In the genomic region with DNA sequence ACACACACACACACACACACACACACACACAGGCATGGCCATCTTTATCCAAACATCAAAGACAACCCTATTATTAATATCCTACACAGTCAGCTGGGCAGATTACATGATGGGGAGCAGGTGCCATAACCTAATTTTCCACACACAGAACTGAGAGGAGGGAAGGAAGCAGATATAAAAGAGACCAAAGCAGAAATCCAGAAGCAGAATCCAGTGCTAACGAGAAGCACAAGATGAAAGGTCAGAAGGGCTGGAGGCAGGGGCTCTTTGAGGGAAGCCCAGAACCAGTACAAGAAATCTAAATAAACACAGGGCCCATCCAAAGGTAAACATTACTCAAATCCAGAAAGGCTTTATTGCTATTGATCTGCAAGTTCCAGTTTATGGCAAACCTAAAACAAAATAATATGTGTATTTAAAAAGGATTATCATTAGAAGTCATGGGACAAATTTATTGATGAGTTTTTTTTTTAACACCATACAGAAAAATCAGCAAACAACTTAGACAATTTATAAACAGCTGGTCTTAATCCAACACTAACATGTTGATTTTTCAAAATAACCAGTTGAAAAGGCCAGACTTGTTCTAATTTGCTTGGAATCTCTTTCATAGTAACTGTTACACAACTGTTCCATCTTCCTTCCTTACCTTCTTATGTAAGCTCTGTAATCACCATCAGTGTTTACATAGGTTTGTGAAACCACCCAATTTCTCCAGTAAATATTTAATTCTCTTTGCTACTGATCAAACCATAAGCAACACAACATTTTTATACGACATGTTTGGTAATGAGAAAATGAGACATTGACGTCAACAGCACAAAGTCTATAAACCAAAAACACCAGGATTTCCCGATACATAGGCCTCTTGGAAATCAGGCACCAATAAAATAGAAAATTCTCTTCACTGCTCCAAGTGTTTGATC, we compare ENCODE assay signal across 1 cellular context.
A peak's percentile ranks its signal among the peaks of the same experiment; 100 is the strongest.
TF ChIP-seq lines count a peak whose summit lies in the region.

No MANE protein-coding gene starts in this region.

TF ChIP-seq in HepG2, 621 proteins besides CTCF, POLR2A, EP300 and RAD21 (continued from another document and continues in another):
- TF ChIP-seq ZSCAN30 (CRISPR knock-in tag; IDR thresholded peaks at IDR 0.05) = no peak
- no peak for TF ChIP-seq SCMH1 (CRISPR knock-in tag; IDR thresholded peaks at IDR 0.05; ENCODE audit: borderline replicate concordance)
- no peak for TF ChIP-seq ZBTB33 (CRISPR knock-in tag; IDR thresholded peaks at IDR 0.05)
- TF ChIP-seq ZNF335 (CRISPR knock-in tag; IDR thresholded peaks at IDR 0.05) = no peak
- TF ChIP-seq, protein P1, sequence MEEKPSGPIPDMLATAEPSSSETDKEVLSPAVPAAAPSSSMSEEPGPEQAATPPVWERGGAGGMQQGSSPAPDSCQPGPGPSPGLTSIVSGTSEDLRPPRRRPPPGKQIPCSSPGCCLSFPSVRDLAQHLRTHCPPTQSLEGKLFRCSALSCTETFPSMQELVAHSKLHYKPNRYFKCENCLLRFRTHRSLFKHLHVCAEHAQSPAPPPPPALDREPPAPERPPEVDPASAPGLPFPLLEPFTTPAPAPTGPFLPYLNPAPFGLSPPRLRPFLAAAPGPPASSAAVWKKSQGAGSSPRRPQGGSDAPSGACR (CRISPR knock-in tag; IDR thresholded peaks at IDR 0.05) = no peak
- peak; percentile 26; the same call in 1 of the 2 replicates for TF ChIP-seq ZFY (CRISPR knock-in tag; IDR thresholded peaks at IDR 0.05)
- peak; percentile 83 for TF ChIP-seq ZBTB25 (CRISPR knock-in tag; IDR thresholded peaks at IDR 0.05)
- TF ChIP-seq NFE2L2 (IDR thresholded peaks at IDR 0.05; ENCODE audit: low read length) = no peak
- peak; percentile 75; the same call in 1 of the 2 replicates for TF ChIP-seq ZNF234 (CRISPR knock-in tag; conservative IDR thresholded peaks at IDR 0.05)
- TF ChIP-seq KAT8 (CRISPR knock-in tag; IDR thresholded peaks at IDR 0.05) = peak; percentile 84
- no peak for TF ChIP-seq IRF9 (CRISPR knock-in tag; IDR thresholded peaks at IDR 0.05; ENCODE audit: borderline replicate concordance)
- TF ChIP-seq HNRNPL (IDR thresholded peaks at IDR 0.05; ENCODE audit: low read depth, low read length) = no peak
- TF ChIP-seq ZNF263 (CRISPR knock-in tag; IDR thresholded peaks at IDR 0.05) = no peak
- TF ChIP-seq DMTF1 (CRISPR knock-in tag; IDR thresholded peaks at IDR 0.05) = no peak
- TF ChIP-seq, protein P2, sequence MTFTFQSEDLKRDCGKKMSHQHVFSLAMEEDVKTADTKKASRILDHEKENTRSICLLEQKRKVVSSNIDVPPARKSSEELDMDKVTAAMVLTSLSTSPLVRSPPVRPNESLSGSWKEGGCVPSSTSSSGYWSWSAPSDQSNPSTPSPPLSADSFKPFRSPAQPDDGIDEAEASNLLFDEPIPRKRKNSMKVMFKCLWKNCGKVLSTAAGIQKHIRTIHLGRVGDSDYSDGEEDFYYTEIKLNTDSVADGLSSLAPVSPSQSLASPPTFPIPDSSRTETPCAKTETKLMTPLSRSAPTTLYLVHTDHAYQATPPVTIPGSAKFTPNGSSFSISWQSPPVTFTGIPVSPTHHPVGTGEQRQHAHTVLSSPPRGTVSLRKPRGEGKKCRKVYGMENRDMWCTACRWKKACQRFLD (CRISPR knock-in tag; IDR thresholded peaks at IDR 0.05; ENCODE audit: borderline replicate concordance) = no peak; the same call in 1 of the 2 replicates
- no peak for TF ChIP-seq ZNF225 (CRISPR knock-in tag; IDR thresholded peaks at IDR 0.05)
- TF ChIP-seq CHD4 (IDR thresholded peaks at IDR 0.05; ENCODE audit: borderline replicate concordance, low read length) = no peak
- TF ChIP-seq ZBTB43 (CRISPR knock-in tag; conservative IDR thresholded peaks at IDR 0.05) = peak; percentile 90
- TF ChIP-seq ZNF275 (CRISPR knock-in tag; IDR thresholded peaks at IDR 0.05; ENCODE audit: borderline replicate concordance) = no peak
- TF ChIP-seq, protein P3, sequence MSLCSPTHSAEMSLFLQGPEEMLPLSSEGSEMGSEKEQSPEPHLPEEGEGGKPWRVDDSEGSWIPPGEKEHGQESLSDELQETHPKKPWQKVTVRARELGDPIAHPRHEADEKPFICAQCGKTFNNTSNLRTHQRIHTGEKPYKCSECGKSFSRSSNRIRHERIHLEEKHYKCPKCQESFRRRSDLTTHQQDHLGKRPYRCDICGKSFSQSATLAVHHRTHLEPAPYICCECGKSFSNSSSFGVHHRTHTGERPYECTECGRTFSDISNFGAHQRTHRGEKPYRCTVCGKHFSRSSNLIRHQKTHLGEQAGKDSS (CRISPR knock-in tag; IDR thresholded peaks at IDR 0.05; ENCODE audit: borderline replicate concordance, low read depth) = no peak
- TF ChIP-seq MEIS2 (CRISPR knock-in tag; IDR thresholded peaks at IDR 0.05) = no peak
- TF ChIP-seq BHLHE40 (IDR thresholded peaks at IDR 0.05; ENCODE audit: low read length) = no peak
- TF ChIP-seq PHF21A (CRISPR knock-in tag; IDR thresholded peaks at IDR 0.05) = peak; percentile 72
- no peak for TF ChIP-seq CBX5 (CRISPR knock-in tag; IDR thresholded peaks at IDR 0.05; ENCODE audit: borderline replicate concordance)
- no peak for TF ChIP-seq ZNF350 (CRISPR knock-in tag; IDR thresholded peaks at IDR 0.05; ENCODE audit: borderline replicate concordance, low read depth)
- TF ChIP-seq ZNF431 (CRISPR knock-in tag; IDR thresholded peaks at IDR 0.05; ENCODE audit: borderline replicate concordance, low read depth) = peak; percentile 33; the same call in 1 of the 2 replicates
- no peak; the same call in 1 of the 2 replicates for TF ChIP-seq MTF1 (CRISPR knock-in tag; IDR thresholded peaks at IDR 0.05)
- no peak for TF ChIP-seq BRD4 (CRISPR knock-in tag; IDR thresholded peaks at IDR 0.05)
- TF ChIP-seq RORA (CRISPR knock-in tag; IDR thresholded peaks at IDR 0.05) = peak; percentile 60; the same call in 1 of the 2 replicates
- TF ChIP-seq WIZ (CRISPR knock-in tag; IDR thresholded peaks at IDR 0.05) = no peak
- TF ChIP-seq, protein P4, sequence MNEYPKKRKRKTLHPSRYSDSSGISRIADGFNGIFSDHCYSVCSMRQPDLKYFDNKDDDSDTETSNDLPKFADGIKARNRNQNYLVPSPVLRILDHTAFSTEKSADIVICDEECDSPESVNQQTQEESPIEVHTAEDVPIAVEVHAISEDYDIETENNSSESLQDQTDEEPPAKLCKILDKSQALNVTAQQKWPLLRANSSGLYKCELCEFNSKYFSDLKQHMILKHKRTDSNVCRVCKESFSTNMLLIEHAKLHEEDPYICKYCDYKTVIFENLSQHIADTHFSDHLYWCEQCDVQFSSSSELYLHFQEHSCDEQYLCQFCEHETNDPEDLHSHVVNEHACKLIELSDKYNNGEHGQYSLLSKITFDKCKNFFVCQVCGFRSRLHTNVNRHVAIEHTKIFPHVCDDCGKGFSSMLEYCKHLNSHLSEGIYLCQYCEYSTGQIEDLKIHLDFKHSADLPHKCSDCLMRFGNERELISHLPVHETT (CRISPR knock-in tag; conservative IDR thresholded peaks at IDR 0.05) = peak; percentile 79; the same call in 1 of the 2 replicates
- TF ChIP-seq, protein P5, sequence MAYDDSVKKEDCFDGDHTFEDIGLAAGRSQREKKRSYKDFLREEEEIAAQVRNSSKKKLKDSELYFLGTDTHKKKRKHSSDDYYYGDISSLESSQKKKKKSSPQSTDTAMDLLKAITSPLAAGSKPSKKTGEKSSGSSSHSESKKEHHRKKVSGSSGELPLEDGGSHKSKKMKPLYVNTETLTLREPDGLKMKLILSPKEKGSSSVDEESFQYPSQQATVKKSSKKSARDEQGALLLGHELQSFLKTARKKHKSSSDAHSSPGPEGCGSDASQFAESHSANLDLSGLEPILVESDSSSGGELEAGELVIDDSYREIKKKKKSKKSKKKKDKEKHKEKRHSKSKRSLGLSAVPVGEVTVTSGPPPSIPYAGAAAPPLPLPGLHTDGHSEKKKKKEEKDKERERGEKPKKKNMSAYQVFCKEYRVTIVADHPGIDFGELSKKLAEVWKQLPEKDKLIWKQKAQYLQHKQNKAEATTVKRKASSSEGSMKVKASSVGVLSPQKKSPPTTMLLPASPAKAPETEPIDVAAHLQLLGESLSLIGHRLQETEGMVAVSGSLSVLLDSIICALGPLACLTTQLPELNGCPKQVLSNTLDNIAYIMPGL (CRISPR knock-in tag; IDR thresholded peaks at IDR 0.05; ENCODE audit: borderline replicate concordance in 1 of 2, low read depth in 1 of 2) = peak in 1 of 2 experiments; percentile 69; a peak in 2 of 4 replicates
- TF ChIP-seq, protein P6, sequence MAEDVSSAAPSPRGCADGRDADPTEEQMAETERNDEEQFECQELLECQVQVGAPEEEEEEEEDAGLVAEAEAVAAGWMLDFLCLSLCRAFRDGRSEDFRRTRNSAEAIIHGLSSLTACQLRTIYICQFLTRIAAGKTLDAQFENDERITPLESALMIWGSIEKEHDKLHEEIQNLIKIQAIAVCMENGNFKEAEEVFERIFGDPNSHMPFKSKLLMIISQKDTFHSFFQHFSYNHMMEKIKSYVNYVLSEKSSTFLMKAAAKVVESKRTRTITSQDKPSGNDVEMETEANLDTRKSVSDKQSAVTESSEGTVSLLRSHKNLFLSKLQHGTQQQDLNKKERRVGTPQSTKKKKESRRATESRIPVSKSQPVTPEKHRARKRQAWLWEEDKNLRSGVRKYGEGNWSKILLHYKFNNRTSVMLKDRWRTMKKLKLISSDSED (CRISPR knock-in tag; IDR thresholded peaks at IDR 0.05) = no peak
- no peak for TF ChIP-seq ZNF883 (CRISPR knock-in tag; IDR thresholded peaks at IDR 0.05; ENCODE audit: not compliant biosample characterization)
- TF ChIP-seq TRIM24 (CRISPR knock-in tag; IDR thresholded peaks at IDR 0.05) = 0 out of 2 replicates have a peak, but pooled peaks have one; percentile 49
- TF ChIP-seq, protein P7, sequence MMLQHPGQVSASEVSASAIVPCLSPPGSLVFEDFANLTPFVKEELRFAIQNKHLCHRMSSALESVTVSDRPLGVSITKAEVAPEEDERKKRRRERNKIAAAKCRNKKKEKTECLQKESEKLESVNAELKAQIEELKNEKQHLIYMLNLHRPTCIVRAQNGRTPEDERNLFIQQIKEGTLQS (CRISPR knock-in tag; IDR thresholded peaks at IDR 0.05) = no peak; the same call in 1 of the 2 replicates
